20 cellular contexts compared by ENCODE assay signal in the genomic region with DNA sequence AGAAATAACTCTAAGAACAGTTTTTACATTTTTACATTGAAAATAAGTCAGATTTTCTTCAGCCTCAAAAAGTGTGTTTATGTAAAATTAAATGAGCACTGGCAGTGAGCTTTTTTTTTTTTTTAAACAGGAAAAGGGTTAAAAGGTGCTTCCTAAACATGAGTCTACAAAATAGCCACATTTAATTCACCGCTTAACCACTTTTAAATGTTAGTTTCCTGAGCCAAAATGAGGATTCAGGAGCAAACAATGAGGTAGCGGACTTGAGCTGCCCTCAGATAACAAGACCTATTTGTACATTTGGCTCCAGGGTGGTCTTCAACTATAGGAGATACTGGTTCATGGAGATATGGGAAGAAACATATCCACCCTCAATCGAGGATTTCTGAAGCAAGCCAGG. TPM values are rescaled to one million over a fixed set of nuclear protein-coding genes. Genes with fewer than 3 reads are reported as not detected.
DNase-seq lines count a peak whose midpoint lies in the region; ATAC-seq, FAIRE-seq and TF ChIP-seq lines count a peak whose summit lies in the region.
"Had no signal": no experiment of that assay in that cellular context is flagged by ENCODE, and none has a peak within 500 bp of the region (broad histone marks: within the 10 kb centered on the region; RNA-seq: fewer than 3 reads in every experiment).

No MANE protein-coding gene starts in this region.

- no peak for ATAC-seq in T-helper 17 cell
- ATAC-seq in left lobe of liver: no peak

- no peaks in the 10 kb centered on the region for H3K9me3 ChIP-seq in T-helper 17 cell (ENCODE audit: control insufficient read depth, low read length, poor library complexity, severe bottlenecking)

- no peak overlapping the region for H3K4me3 Mint-ChIP-seq in T-helper 17 cell
- H3K4me3 Mint-ChIP-seq: CD14-positive monocyte; CD4-positive, alpha-beta T cell; CD8-positive, alpha-beta memory T cell had no signal

- no peaks in the 10 kb centered on the region for H3K36me3 Mint-ChIP-seq in T-helper 17 cell (ENCODE audit: low read depth)
- H3K36me3 Mint-ChIP-seq: CD14-positive monocyte had no signal

- H3K27me3 Mint-ChIP-seq in T-helper 17 cell: no peaks in the 10 kb centered on the region
- H3K27me3 Mint-ChIP-seq: CD4-positive, alpha-beta T cell; CD8-positive, alpha-beta memory T cell had no signal

- H3K27ac Mint-ChIP-seq in T-helper 17 cell: no peak overlapping the region
- H3K27ac Mint-ChIP-seq: CD14-positive monocyte; CD4-positive, alpha-beta T cell; CD8-positive, alpha-beta memory T cell had no signal

- no peak for TF ChIP-seq POLR2A in GM12892 (IDR thresholded peaks at IDR 0.05; ENCODE audit: low read depth, low read length)

- no peak for FAIRE-seq in GM12892 (lab: Jason Lieb, UNC)
- FAIRE-seq: D721Med, GM12891 had no signal

- DNase-seq in GDM1 (lab: John Stamatoyannopoulos, UW) (peak; percentile 49), Kasumi-1 (lab: John Stamatoyannopoulos, UW) (peak; percentile 15 to 22), dermis microvascular lymphatic vessel endothelial cell (ENCODE audit: low read depth in 2 of 2) (peak; percentile 40 to 51), lung microvascular endothelial cell (ENCODE audit: low read depth in 2 of 2) (peak; percentile 53 to 66), T-helper 17 cell (no peak), left lobe of liver (ENCODE audit: low spot score) (no peak), GM12892 (ENCODE audit: insufficient read length) (no peak), NCI-H69 (lab: John Stamatoyannopoulos, UW) (no peak)
- DNase-seq: CD4-positive, alpha-beta T cell; CD8-positive, alpha-beta memory T cell; DMS 273 treated with DMSO at 0.1 percent for 48 hours; DMS79; EL; GF-D8; GOT3; H7; HCEC 1CT had no signal

- no peaks in the 10 kb centered on the region for H3K4me1 Mint-ChIP-seq in T-helper 17 cell
- H3K4me1 Mint-ChIP-seq: CD14-positive monocyte; CD8-positive, alpha-beta memory T cell had no signal

RNA-seq across cellular contexts. Expression of gene AKR1C3, which starts 22.8 kb away (rescaled TPM):
- total RNA-seq in dermis microvascular lymphatic vessel endothelial cell (173 and 272 TPM in 2 replicates), lung microvascular endothelial cell (108 and 111 TPM in 2 replicates), T-helper 17 cell (1 to 10 TPM in 1 of 2 donors, under 1 TPM in 1; 0.60 to 1.4 TPM), left lobe of liver (327 TPM)
- polyA plus RNA-seq in GM12892 (2012; ENCODE audit: missing spikeins): not detected

Comparison
In these comparisons a context has a peak if more than half of its experiments do, and no peak if none do; other contexts are left out.
1. DNase-seq: peak in GDM1 (single experiment), Kasumi-1 (2 of 2), dermis microvascular lymphatic vessel endothelial cell (2 of 2) and lung microvascular endothelial cell (2 of 2); none in T-helper 17 cell (0 of 3), left lobe of liver (single experiment), GM12892 (single experiment) and NCI-H69 (single experiment).
2. RNA of gene AKR1C3, which starts 22.8 kb away (total RNA-seq): 327 TPM in left lobe of liver (single experiment), 173 to 272 TPM in dermis microvascular lymphatic vessel endothelial cell and 108 to 111 TPM in lung microvascular endothelial cell; 0.60 to 1.4 TPM in T-helper 17 cell; every median in the first group is over 10 times any median in the second.